Comparison of ENCODE assay signal across 8 cellular contexts in the genomic region with DNA sequence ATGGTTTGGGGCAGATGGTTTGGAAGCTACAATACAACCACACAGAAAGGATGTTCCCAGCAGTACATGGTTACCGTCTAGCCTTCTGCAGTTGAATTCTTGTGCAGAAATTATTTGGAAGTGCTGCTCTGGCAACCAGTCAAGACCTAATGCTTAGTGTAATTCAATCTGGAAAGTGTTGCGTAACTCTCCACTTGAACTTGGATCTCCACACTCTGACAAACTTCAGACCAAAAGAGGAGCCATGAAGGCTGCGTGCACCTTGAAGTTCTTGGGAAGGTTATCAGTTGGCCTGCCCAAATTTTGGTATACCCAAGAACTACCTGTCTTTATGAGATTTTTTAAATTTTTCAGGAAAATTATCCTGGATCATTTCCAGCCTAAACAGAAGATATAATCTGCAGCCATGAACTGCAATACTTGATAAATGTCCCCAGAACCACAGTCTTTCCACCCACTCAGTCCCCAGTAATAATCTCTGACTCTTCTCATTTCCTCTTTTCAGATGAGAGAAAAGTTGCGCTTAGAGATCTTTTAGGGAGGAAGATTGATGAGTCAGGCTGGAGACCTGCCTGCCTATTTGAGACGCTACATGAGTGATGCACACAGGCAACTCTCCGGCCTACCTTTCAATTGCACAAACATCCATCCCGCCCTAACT.
DNase-seq lines count a peak whose midpoint lies in the region; ATAC-seq and FAIRE-seq lines count a peak whose summit lies in the region.

No MANE protein-coding gene starts in this region.

- FAIRE-seq in endometrium (lab: Jason Lieb, UNC), result peak; percentile 72

- peaks cover 17% of the 10 kb centered on the region for H3K4me1 ChIP-seq in skeletal muscle satellite cell (ENCODE audit: control insufficient read depth, insufficient read depth, low read length)

- peak; percentile 83 for ATAC-seq in GM21619 (IDR thresholded peaks at IDR 0.05; ENCODE audit: unreplicated experiment)

- no peaks in the 10 kb centered on the region for H3K27me3 ChIP-seq in skeletal muscle satellite cell (ENCODE audit: control insufficient read depth, insufficient read depth, low read length)

- DNase-seq in DMS153 (lab: John Stamatoyannopoulos, UW), result peak; percentile 55
- DNase-seq in NCI-H128 (lab: John Stamatoyannopoulos, UW; ENCODE audit: unreplicated experiment), result peak; percentile 26
- no peak for DNase-seq in iPS-NIHi11 (ENCODE audit: low spot score)
- no peak for DNase-seq in RKO (ENCODE audit: low spot score)
- no peak for DNase-seq in NCI-H146 (lab: John Stamatoyannopoulos, UW)

- H3K36me3 ChIP-seq in skeletal muscle satellite cell (ENCODE audit: insufficient read depth, low read length), result no peaks in the 10 kb centered on the region

- no peak overlapping the region for H3K4me3 ChIP-seq in skeletal muscle satellite cell (ENCODE audit: low read length)

- peak overlapping the region; percentile 18 for H3K4me2 ChIP-seq in skeletal muscle satellite cell (ENCODE audit: low read length)

- H3K9ac ChIP-seq in skeletal muscle satellite cell (ENCODE audit: low read depth, low read length), result no peak overlapping the region

- no peaks in the 10 kb centered on the region for H3K9me3 ChIP-seq in skeletal muscle satellite cell (replicated peaks; ENCODE audit: low read length)

Comparison
In these comparisons a context has a peak if more than half of its experiments do, and no peak if none do; other contexts are left out.
1. DNase-seq: peak in DMS153 (single experiment) and NCI-H128 (single experiment); none in iPS-NIHi11 (single experiment), RKO (single experiment) and NCI-H146 (single experiment).